Comparison of ENCODE assay signal across 17 cellular contexts in the genomic region with DNA sequence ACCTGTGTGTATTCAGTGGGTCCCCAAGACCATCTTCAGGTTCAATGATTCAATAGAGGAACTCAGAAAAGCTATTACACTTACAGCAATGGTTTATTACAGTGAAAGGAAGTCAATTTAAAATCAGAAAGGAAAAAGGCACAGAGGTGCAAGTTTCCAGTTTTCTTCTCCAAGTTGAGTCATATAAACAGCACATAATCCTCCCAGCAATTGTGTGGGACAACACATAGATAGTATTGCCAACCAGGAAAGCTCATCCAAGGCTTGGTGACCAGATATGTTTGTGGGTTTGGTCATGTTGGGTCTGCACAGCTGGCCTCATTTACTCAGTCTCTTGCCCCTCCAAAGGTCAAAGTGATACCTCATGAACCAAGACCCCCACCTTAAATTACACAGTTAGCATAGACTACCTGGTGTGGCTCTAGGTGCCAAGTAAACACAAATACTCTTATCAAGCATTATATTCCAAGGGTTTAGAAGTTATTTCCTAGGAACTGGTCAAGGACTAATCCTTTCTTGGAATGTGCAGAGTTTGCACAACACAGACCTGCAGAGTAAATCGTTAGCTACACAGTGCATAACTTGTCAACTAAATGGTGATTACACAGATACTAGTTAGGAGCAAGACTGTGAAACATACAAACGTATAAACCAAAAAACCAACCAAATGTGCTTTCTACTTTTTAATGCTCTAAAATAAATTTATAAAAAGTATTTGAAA.
DNase-seq lines count a peak whose midpoint lies in the region; ATAC-seq, FAIRE-seq and TF ChIP-seq lines count a peak whose summit lies in the region.
"Had no signal": no experiment of that assay in that cellular context is flagged by ENCODE, and none has a peak within 500 bp of the region (broad histone marks: within the 10 kb centered on the region; RNA-seq: fewer than 3 reads in every experiment).

No MANE protein-coding gene starts in this region.

- FAIRE-seq in H1 (lab: Jason Lieb, UNC): no peak
- FAIRE-seq: A549, HepG2, HTR-8/SVneo had no signal

- H3K4me2 ChIP-seq in H1 (ENCODE audit: insufficient read depth in 1 of 2, low read depth in 2 of 2, low read length in 2 of 2) (no peak overlapping the region), mesenchymal stem cell (ENCODE audit: low read length, poor library complexity, severe bottlenecking) (no peak overlapping the region)
- H3K4me2 ChIP-seq: A549 had no signal

- H3K18ac ChIP-seq in H1 (ENCODE audit: extremely low read depth, low read length): no peak overlapping the region
- peak overlapping the region in 1 of 2 experiments; percentile 21 for H3K18ac ChIP-seq in mesenchymal stem cell (ENCODE audit: low read depth in 1 of 2, low read length in 2 of 2)

- H2BK12ac ChIP-seq in H1 (ENCODE audit: low read depth, low read length) (no peak overlapping the region), mesenchymal stem cell (ENCODE audit: low read length in 2 of 2) (no peak overlapping the region)

- H3K23ac ChIP-seq in H1 (ENCODE audit: insufficient read length) (no peak overlapping the region), mesenchymal stem cell (ENCODE audit: low read length in 2 of 2) (no peak overlapping the region)

- H3K14ac ChIP-seq in H1 (ENCODE audit: insufficient read length) (no peak overlapping the region), mesenchymal stem cell (ENCODE audit: low read length in 2 of 2) (no peak overlapping the region)

- H3K27me3 ChIP-seq in H1 (replicated peaks in 1 of 4; ENCODE audit: control insufficient read depth in 3 of 4, extremely low read depth in 1 of 4, insufficient read depth in 3 of 4, low read length in 3 of 4) (no peaks in the 10 kb centered on the region), mesenchymal stem cell (ENCODE audit: control insufficient read depth in 1 of 2, insufficient read depth in 1 of 2, low read length in 2 of 2) (no peaks in the 10 kb centered on the region), ascending aorta (no peaks in the 10 kb centered on the region)
- H3K27me3 ChIP-seq: BE2C had no signal

- no peak overlapping the region for H3K4me3 ChIP-seq in H1 (ENCODE audit: extremely low read depth in 1 of 4, insufficient read depth in 2 of 4, low read depth in 3 of 4, low read length in 4 of 4)
- H3K4me3 ChIP-seq in mesenchymal stem cell (ENCODE audit: insufficient read depth in 1 of 2, low read depth in 1 of 2, low read length in 2 of 2): no peak overlapping the region
- no peak overlapping the region for H3K4me3 ChIP-seq in retinal pigment epithelial cell (ENCODE audit: low read length)
- H3K4me3 ChIP-seq in ascending aorta: no peak overlapping the region
- H3K4me3 ChIP-seq: A549, GM23248 had no signal

- H3K4ac ChIP-seq in H1 (replicated peaks; ENCODE audit: insufficient read length, low read depth, low read length) (no peak overlapping the region), mesenchymal stem cell (ENCODE audit: low read depth in 1 of 2, low read length in 2 of 2) (no peak overlapping the region)

- TF ChIP-seq EP300 in H1 (IDR thresholded peaks at IDR 0.05; ENCODE audit: borderline replicate concordance in 1 of 2, low read depth in 2 of 2, low read length in 2 of 2): no peak

- no peaks in the 10 kb centered on the region for H4K20me1 ChIP-seq in H1 (replicated peaks in 1 of 2; ENCODE audit: control insufficient read depth in 1 of 2, insufficient read depth in 2 of 2, low read length in 2 of 2)

- H2AK5ac ChIP-seq in H1 (ENCODE audit: low read depth, low read length): no peak overlapping the region
- H2AK5ac ChIP-seq in mesenchymal stem cell (ENCODE audit: low read length, severe bottlenecking): no peak overlapping the region

- no peak overlapping the region for H2BK5ac ChIP-seq in H1 (ENCODE audit: low read depth, low read length)
- no peak overlapping the region for H2BK5ac ChIP-seq in mesenchymal stem cell (ENCODE audit: low read depth, low read length, poor library complexity, severe bottlenecking)

- DNase-seq in M059J (ENCODE audit: low read depth): peak; percentile 0
- DNase-seq in H1 (ENCODE audit: low read depth in 1 of 2, low spot score in 2 of 2): no peak
- DNase-seq in mesenchymal stem cell: peak; percentile 45
- DNase-seq in retinal pigment epithelial cell (ENCODE audit: low read depth): peak; percentile 68
- no peak for DNase-seq in activated T-cell treated with anti-CD3 and anti-CD28 coated beads, Interleukin-2, amount 50 U/mL, for 48 hours
- DNase-seq in ascending aorta (ENCODE audit: low spot score in 2 of 2): no peak
- DNase-seq: BE2C; CD4-positive, alpha-beta memory T cell; DMS53; GM23248; H9 had no signal

- H3K27ac ChIP-seq in H1 (ENCODE audit: low read depth, low read length) (no peak overlapping the region), mesenchymal stem cell (ENCODE audit: low read length, poor library complexity, severe bottlenecking) (no peak overlapping the region), ascending aorta (no peak overlapping the region)
- H3K27ac ChIP-seq: A549, C4-2B, GM23248 had no signal

- no peak overlapping the region; a peak in 1 of 7 replicates for H3K9ac ChIP-seq in H1 (replicated peaks in 1 of 4; ENCODE audit: extremely low read depth in 1 of 4, low read depth in 3 of 4, low read length in 3 of 4)
- H3K9ac ChIP-seq in mesenchymal stem cell (ENCODE audit: low read length): no peak overlapping the region
- H3K9ac ChIP-seq: GM23248 had no signal

- peak overlapping the region; percentile 1 for H2AFZ ChIP-seq in H1 (ENCODE audit: low read length)
- no peak overlapping the region for H2AFZ ChIP-seq in mesenchymal stem cell (ENCODE audit: low read depth, low read length)
- H2AFZ ChIP-seq: GM23248 had no signal

- H3K36me3 ChIP-seq in H1 (ENCODE audit: control insufficient read depth in 2 of 4, insufficient read depth in 4 of 4, low read length in 3 of 4) (peaks cover 0 to under 1% (median 0%) of the 10 kb centered on the region in 4 experiments; a peak in 3 of 8 replicates), mesenchymal stem cell (ENCODE audit: control insufficient read depth in 1 of 2, insufficient read depth in 2 of 2, low read depth in 1 of 2, low read length in 2 of 2) (no peaks in the 10 kb centered on the region), ascending aorta (no peaks in the 10 kb centered on the region)
- H3K36me3 ChIP-seq: BE2C had no signal

- H4K8ac ChIP-seq in H1 (ENCODE audit: extremely low read depth, insufficient read depth, low read length) (no peak overlapping the region), mesenchymal stem cell (ENCODE audit: low read length) (no peak overlapping the region)

- no peak overlapping the region for H4K5ac ChIP-seq in H1 (ENCODE audit: insufficient read length, low read depth, low read length)

- no peak overlapping the region for H3K56ac ChIP-seq in H1 (replicated peaks; ENCODE audit: insufficient read length, low read depth, low read length)

- no peak for TF ChIP-seq POLR2A in H1 (IDR thresholded peaks at IDR 0.05; ENCODE audit: control extremely low read depth in 1 of 2, low read depth in 2 of 2, low read length in 2 of 2)

- TF ChIP-seq CTCF in H1 (IDR thresholded peaks at IDR 0.05; ENCODE audit: control extremely low read depth in 1 of 3, insufficient read depth in 1 of 3, low read depth in 1 of 3, low read length in 3 of 3) (no peak), retinal pigment epithelial cell (conservative IDR thresholded peaks at IDR 0.05; ENCODE audit: low read depth, low read length) (no peak), ascending aorta (IDR thresholded peaks at IDR 0.05) (no peak)

- no peaks in the 10 kb centered on the region for H3K23me2 ChIP-seq in H1 (ENCODE audit: low read depth, low read length)

- no peak for TF ChIP-seq RAD21 in H1 (IDR thresholded peaks at IDR 0.05 in 1 of 2, conservative IDR thresholded peaks at IDR 0.05 in 1 of 2; ENCODE audit: low read depth in 2 of 2, low read length in 2 of 2)

- no peak overlapping the region for H4K91ac ChIP-seq in H1 (replicated peaks; ENCODE audit: insufficient read length, low read length)
- H4K91ac ChIP-seq in mesenchymal stem cell (ENCODE audit: low read length): no peak overlapping the region

- H2BK120ac ChIP-seq in H1 (replicated peaks; ENCODE audit: low read depth, low read length) (no peak overlapping the region), mesenchymal stem cell (ENCODE audit: low read depth, low read length) (no peak overlapping the region)

- no peak overlapping the region for H2BK20ac ChIP-seq in H1 (ENCODE audit: low read length)

- POLR2A ChIA-PET in H1 (lab: Charles Lee; ENCODE audit: partially characterized antibody): no interaction called here

- ATAC-seq in HG02973 (IDR thresholded peaks at IDR 0.05; ENCODE audit: unreplicated experiment): no peak
- no peak for ATAC-seq in GM21786 (IDR thresholded peaks at IDR 0.05; ENCODE audit: unreplicated experiment)
- ATAC-seq: A549, HepG2 had no signal

- H3K9me3 ChIP-seq in H1 (ENCODE audit: insufficient read depth in 2 of 2, low read depth in 1 of 2, low read length in 1 of 2) (peaks cover 0 to 3% of the 10 kb centered on the region in 2 experiments; a peak in 1 of 4 replicates), mesenchymal stem cell (ENCODE audit: control insufficient read depth, low read length) (no peaks in the 10 kb centered on the region), ascending aorta (no peaks in the 10 kb centered on the region)
- H3K9me3 ChIP-seq: A549, BE2C had no signal

- peaks cover 0 to 9% (median 4%) of the 10 kb centered on the region in 4 experiments; a peak in 2 of 7 replicates for H3K4me1 ChIP-seq in H1 (replicated peaks in 1 of 4; ENCODE audit: control insufficient read depth in 3 of 4, insufficient read depth in 4 of 4, low read length in 3 of 4)
- no peaks in the 10 kb centered on the region for H3K4me1 ChIP-seq in mesenchymal stem cell (ENCODE audit: control insufficient read depth, insufficient read depth, low read depth, low read length)
- no peaks in the 10 kb centered on the region for H3K4me1 ChIP-seq in ascending aorta
- H3K4me1 ChIP-seq: A549, BE2C had no signal

- no peaks in the 10 kb centered on the region for H3K79me2 ChIP-seq in H1 (ENCODE audit: control insufficient read depth in 1 of 2, insufficient read depth in 2 of 2, low read length in 2 of 2)

- intact Hi-C loops in ascending aorta (cut with DNase I): no loop called here

- H3K79me1 ChIP-seq in H1 (ENCODE audit: low read depth, low read length) (no peaks in the 10 kb centered on the region), mesenchymal stem cell (replicated peaks; ENCODE audit: low read length, poor library complexity, severe bottlenecking) (no peaks in the 10 kb centered on the region)

- CTCF ChIA-PET in H1 (lab: Charles Lee; ENCODE audit: partially characterized antibody): no interaction called here

- H2BK15ac ChIP-seq in H1 (ENCODE audit: low read length): no peak overlapping the region
- no peak overlapping the region for H2BK15ac ChIP-seq in mesenchymal stem cell (ENCODE audit: low read depth, poor library complexity, severe bottlenecking)

- 83% methylated on average over 2 of the region's 2 CpGs; no CpG with 5 or more reads in 1 of the 2 experiments for WGBS in H1 (ENCODE audit: extremely low coverage in 1 of 2, insufficient coverage in 1 of 2, insufficient read length in 1 of 2, insufficient replicate concordance in 2 of 2, low coverage in 1 of 2, low lambda C conversion rate in 2 of 2, missing lambda C conversion rate in 1 of 2), 2 experiments
- WGBS in mesenchymal stem cell: no CpG with 5 or more reads among the region's 2 CpGs

TF ChIP-seq in H1, 55 proteins besides CTCF, POLR2A, EP300 and RAD21 (continues in another document):
- TF ChIP-seq SIN3A (conservative IDR thresholded peaks at IDR 0.05 in 1 of 2, IDR thresholded peaks at IDR 0.05 in 1 of 2; ENCODE audit: low read depth in 1 of 2, low read length in 2 of 2): no peak

Comparison
In these comparisons a context has a peak if more than half of its experiments do, and no peak if none do; other contexts are left out.
1. DNase-seq: peak in M059J (single experiment), mesenchymal stem cell (single experiment) and retinal pigment epithelial cell (single experiment); none in H1 (0 of 2), activated T-cell treated with anti-CD3 and anti-CD28 coated beads, Interleukin-2, amount 50 U/mL, for 48 hours (0 of 2) and ascending aorta (0 of 2).